In genomic region chr1:234839663-234840062, GRCh38 we compare ENCODE assay signal across 19 cellular contexts.
A peak's percentile ranks its signal among the peaks of the same experiment; 100 is the strongest.
DNase-seq lines count a peak whose midpoint lies in the region; FAIRE-seq and TF ChIP-seq lines count a peak whose summit lies in the region.
"Had no signal": no experiment of that assay in that cellular context is flagged by ENCODE, and none has a peak within 500 bp of the region (broad histone marks: within the 10 kb centered on the region; RNA-seq: fewer than 3 reads in every experiment).

No MANE protein-coding gene starts in this region.

- TF ChIP-seq POLR2A in GM12891 (IDR thresholded peaks at IDR 0.05; ENCODE audit: low read depth, low read length) (no peak), ovary (IDR thresholded peaks at IDR 0.05) (no peak)

- H3K9me3 ChIP-seq in NT2/D1 (ENCODE audit: insufficient read depth, low read length) = peaks cover 20% of the 10 kb centered on the region
- no peaks in the 10 kb centered on the region for H3K9me3 ChIP-seq in ovary
- H3K9me3 ChIP-seq: body of pancreas, testis had no signal

- H3K27me3 ChIP-seq in NT2/D1 (ENCODE audit: insufficient read depth, insufficient read length) (no peaks in the 10 kb centered on the region), ovary (no peaks in the 10 kb centered on the region)
- H3K27me3 ChIP-seq: body of pancreas, testis had no signal

- 92 to 97% (median 92%) methylated on average over 2 of the region's 2 CpGs for WGBS in ovary, 3 donors

- intact Hi-C loops in ovary (cut with DNase I) = no loop called here

- H3K27ac ChIP-seq in ovary = no peak overlapping the region
- H3K27ac ChIP-seq: body of pancreas, KMS-11, testis had no signal

- H3K4me3 ChIP-seq in NT2/D1 (ENCODE audit: insufficient read length, low read depth) (no peak overlapping the region), ovary (no peak overlapping the region)
- H3K4me3 ChIP-seq: body of pancreas, testis had no signal

- peak; percentile 59 for DNase-seq in NCI-H82 (lab: John Stamatoyannopoulos, UW)
- DNase-seq in NCI-H82 treated with DMSO at 0.1 percent for 48 hours (lab: John Stamatoyannopoulos, UW; ENCODE audit: unreplicated experiment) = no peak
- peak; percentile 41 for DNase-seq in Daoy (ENCODE audit: low read depth)
- peak; percentile 43 for DNase-seq in NT2/D1 (ENCODE audit: low read depth, low spot score)
- peak; percentile 40 for DNase-seq in islet precursor cell
- DNase-seq in stimulated activated CD8-positive, alpha-beta memory T cell treated with anti-CD3 and anti-CD28 coated beads, Interleukin-4, amount 100 ng/mL, for 48 hours = no peak
- DNase-seq in GM12891 (ENCODE audit: insufficient read length, low spot score) = no peak
- DNase-seq in ovary = no peak
- DNase-seq: activated CD4-positive, alpha-beta T cell treated with anti-CD3 and anti-CD28 coated beads, Interleukin-2, amount 10 ng/mL, durations not matched to agents 7 days and 5 days; activated naive CD4-positive, alpha-beta T cell treated with anti-CD3 and anti-CD28 coated beads, Interleukin-2, amount 50 U/mL, for 16 hours; body of pancreas; NCI-H1436 treated with DMSO at 0.1 percent for 48 hours; NCI-H524; stimulated activated CD4-positive, alpha-beta T cell treated with anti-CD3 and anti-CD28 coated beads, Interleukin-4, amount 100 ng/mL, for 24 hours; testis had no signal

- TF ChIP-seq EP300 in ovary (IDR thresholded peaks at IDR 0.05) = no peak

- H3K4me1 ChIP-seq in NT2/D1 (ENCODE audit: insufficient read depth, insufficient read length) (no peaks in the 10 kb centered on the region), ovary (ENCODE audit: insufficient read depth) (no peaks in the 10 kb centered on the region)

- FAIRE-seq in GM12891 (lab: Jason Lieb, UNC) = no peak
- FAIRE-seq: G401.6, H1, RCC 7860 had no signal

- no peak overlapping the region for H3K9ac ChIP-seq in NT2/D1 (ENCODE audit: insufficient read length, low read depth)
- H3K9ac ChIP-seq: KMS-11 had no signal

- TF ChIP-seq CTCF in ovary (IDR thresholded peaks at IDR 0.05) = no peak

- H3K36me3 ChIP-seq in NT2/D1 (ENCODE audit: insufficient read depth, insufficient read length, low read length) (no peaks in the 10 kb centered on the region), ovary (no peaks in the 10 kb centered on the region)

TF ChIP-seq in GM12891, 5 proteins besides CTCF, POLR2A, EP300 and RAD21:
- TF ChIP-seq PAX5 (IDR thresholded peaks at IDR 0.05; ENCODE audit: insufficient read depth, low read length, severe bottlenecking) (no peak), POU2F2 (IDR thresholded peaks at IDR 0.05; ENCODE audit: low read depth, low read length) (no peak), SPI1 (IDR thresholded peaks at IDR 0.05; ENCODE audit: low read depth, low read length) (no peak), TAF1 (IDR thresholded peaks at IDR 0.05; ENCODE audit: low read depth, low read length) (no peak), POLR2AphosphoS5 (IDR thresholded peaks at IDR 0.05; ENCODE audit: low read depth, low read length) (no peak)

Comparison
In these comparisons a context has a peak if more than half of its experiments do, and no peak if none do; other contexts are left out.
1. DNase-seq: peak in NCI-H82 (single experiment), Daoy (single experiment), NT2/D1 (single experiment) and islet precursor cell (single experiment); none in NCI-H82 treated with DMSO at 0.1 percent for 48 hours (single experiment), stimulated activated CD8-positive, alpha-beta memory T cell treated with anti-CD3 and anti-CD28 coated beads, Interleukin-4, amount 100 ng/mL, for 48 hours (single experiment), GM12891 (single experiment) and ovary (0 of 5).